ENCODE assay signal across 1 cellular context in the genomic region with DNA sequence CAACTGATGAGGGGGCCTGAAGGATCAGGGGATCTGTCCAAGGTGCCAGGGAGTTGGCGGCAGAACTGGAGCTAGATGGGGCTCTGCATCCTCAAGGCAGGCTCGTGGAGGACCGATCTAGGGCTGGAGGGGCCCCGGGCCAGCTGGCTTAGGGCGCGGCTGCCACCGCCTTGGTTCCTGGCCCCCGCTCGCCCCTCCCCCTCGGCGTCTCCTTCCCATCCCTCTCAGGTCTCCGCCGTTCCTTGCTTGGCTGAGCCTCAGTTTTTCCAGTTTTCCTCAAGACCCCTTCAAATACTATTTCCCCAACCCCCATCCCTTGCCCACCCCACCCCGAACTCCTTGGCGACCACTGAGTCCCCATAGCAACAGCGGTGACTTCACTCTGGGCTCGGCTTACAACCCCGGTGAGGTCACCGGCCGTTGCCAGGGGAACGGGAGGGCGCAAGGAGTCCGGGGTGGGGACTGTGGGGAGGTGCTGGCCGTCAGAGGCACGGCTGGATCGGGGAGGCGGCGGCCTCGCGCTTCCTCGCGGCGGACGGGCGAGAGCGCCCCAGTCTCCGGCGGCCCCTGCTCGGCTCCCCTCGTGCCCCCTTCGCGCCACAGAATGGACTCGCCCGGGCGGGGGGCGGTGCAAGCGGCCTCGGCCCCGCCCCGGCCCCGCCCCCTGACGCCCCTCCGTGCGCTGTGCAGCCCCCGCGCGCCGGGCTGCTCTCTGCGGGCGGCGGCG.
TF ChIP-seq lines count a peak whose summit lies in the region.

No MANE protein-coding gene starts in this region.

TF ChIP-seq in GM23338, 12 proteins besides CTCF, POLR2A, EP300 and RAD21 (continued from another document):
- peak; percentile 77 for TF ChIP-seq CREB1 (CRISPR knock-in tag; IDR thresholded peaks at IDR 0.05; ENCODE audit: low read depth)
- no peak for TF ChIP-seq EZH2 (IDR thresholded peaks at IDR 0.05; ENCODE audit: low read depth, unreplicated experiment)
- TF ChIP-seq EZH2phosphoT487 (IDR thresholded peaks at IDR 0.05; ENCODE audit: unreplicated experiment) = no peak
- TF ChIP-seq, protein P1, sequence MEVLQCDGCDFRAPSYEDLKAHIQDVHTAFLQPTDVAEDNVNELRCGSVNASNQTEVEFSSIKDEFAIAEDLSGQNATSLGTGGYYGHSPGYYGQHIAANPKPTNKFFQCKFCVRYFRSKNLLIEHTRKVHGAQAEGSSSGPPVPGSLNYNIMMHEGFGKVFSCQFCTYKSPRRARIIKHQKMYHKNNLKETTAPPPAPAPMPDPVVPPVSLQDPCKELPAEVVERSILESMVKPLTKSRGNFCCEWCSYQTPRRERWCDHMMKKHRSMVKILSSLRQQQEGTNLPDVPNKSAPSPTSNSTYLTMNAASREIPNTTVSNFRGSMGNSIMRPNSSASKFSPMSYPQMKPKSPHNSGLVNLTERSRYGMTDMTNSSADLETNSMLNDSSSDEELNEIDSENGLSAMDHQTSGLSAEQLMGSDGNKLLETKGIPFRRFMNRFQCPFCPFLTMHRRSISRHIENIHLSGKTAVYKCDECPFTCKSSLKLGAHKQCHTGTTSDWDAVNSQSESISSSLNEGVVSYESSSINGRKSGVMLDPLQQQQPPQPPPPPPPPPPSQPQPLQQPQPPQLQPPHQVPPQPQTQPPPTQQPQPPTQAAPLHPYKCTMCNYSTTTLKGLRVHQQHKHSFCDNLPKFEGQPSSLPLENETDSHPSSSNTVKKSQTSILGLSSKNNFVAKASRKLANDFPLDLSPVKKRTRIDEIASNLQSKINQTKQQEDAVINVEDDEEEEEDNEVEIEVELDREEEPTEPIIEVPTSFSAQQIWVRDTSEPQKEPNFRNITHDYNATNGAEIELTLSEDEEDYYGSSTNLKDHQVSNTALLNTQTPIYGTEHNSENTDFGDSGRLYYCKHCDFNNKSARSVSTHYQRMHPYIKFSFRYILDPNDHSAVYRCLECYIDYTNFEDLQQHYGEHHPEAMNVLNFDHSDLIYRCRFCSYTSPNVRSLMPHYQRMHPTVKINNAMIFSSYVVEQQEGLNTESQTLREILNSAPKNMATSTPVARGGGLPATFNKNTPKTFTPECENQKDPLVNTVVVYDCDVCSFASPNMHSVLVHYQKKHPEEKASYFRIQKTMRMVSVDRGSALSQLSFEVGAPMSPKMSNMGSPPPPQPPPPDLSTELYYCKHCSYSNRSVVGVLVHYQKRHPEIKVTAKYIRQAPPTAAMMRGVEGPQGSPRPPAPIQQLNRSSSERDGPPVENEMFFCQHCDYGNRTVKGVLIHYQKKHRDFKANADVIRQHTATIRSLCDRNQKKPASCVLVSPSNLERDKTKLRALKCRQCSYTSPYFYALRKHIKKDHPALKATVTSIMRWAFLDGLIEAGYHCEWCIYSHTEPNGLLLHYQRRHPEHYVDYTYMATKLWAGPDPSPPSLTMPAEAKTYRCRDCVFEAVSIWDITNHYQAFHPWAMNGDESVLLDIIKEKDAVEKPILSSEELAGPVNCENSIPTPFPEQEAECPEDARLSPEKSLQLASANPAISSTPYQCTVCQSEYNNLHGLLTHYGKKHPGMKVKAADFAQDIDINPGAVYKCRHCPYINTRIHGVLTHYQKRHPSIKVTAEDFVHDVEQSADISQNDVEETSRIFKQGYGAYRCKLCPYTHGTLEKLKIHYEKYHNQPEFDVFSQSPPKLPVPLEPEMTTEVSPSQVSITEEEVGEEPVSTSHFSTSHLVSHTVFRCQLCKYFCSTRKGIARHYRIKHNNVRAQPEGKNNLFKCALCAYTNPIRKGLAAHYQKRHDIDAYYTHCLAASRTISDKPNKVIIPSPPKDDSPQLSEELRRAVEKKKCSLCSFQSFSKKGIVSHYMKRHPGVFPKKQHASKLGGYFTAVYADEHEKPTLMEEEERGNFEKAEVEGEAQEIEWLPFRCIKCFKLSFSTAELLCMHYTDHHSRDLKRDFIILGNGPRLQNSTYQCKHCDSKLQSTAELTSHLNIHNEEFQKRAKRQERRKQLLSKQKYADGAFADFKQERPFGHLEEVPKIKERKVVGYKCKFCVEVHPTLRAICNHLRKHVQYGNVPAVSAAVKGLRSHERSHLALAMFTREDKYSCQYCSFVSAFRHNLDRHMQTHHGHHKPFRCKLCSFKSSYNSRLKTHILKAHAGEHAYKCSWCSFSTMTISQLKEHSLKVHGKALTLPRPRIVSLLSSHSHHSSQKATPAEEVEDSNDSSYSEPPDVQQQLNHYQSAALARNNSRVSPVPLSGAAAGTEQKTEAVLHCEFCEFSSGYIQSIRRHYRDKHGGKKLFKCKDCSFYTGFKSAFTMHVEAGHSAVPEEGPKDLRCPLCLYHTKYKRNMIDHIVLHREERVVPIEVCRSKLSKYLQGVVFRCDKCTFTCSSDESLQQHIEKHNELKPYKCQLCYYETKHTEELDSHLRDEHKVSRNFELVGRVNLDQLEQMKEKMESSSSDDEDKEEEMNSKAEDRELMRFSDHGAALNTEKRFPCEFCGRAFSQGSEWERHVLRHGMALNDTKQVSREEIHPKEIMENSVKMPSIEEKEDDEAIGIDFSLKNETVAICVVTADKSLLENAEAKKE (CRISPR knock-in tag; IDR thresholded peaks at IDR 0.05) = no peak
- TF ChIP-seq, protein P2, sequence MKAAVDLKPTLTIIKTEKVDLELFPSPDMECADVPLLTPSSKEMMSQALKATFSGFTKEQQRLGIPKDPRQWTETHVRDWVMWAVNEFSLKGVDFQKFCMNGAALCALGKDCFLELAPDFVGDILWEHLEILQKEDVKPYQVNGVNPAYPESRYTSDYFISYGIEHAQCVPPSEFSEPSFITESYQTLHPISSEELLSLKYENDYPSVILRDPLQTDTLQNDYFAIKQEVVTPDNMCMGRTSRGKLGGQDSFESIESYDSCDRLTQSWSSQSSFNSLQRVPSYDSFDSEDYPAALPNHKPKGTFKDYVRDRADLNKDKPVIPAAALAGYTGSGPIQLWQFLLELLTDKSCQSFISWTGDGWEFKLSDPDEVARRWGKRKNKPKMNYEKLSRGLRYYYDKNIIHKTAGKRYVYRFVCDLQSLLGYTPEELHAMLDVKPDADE (IDR thresholded peaks at IDR 0.05) = no peak
- TF ChIP-seq ZNF114 (CRISPR knock-in tag; IDR thresholded peaks at IDR 0.05) = no peak
- TF ChIP-seq ZNF331 (CRISPR knock-in tag; IDR thresholded peaks at IDR 0.05; ENCODE audit: low read depth) = no peak
- no peak for TF ChIP-seq JUNB (IDR thresholded peaks at IDR 0.05; ENCODE audit: unreplicated experiment)
- TF ChIP-seq, protein P3, sequence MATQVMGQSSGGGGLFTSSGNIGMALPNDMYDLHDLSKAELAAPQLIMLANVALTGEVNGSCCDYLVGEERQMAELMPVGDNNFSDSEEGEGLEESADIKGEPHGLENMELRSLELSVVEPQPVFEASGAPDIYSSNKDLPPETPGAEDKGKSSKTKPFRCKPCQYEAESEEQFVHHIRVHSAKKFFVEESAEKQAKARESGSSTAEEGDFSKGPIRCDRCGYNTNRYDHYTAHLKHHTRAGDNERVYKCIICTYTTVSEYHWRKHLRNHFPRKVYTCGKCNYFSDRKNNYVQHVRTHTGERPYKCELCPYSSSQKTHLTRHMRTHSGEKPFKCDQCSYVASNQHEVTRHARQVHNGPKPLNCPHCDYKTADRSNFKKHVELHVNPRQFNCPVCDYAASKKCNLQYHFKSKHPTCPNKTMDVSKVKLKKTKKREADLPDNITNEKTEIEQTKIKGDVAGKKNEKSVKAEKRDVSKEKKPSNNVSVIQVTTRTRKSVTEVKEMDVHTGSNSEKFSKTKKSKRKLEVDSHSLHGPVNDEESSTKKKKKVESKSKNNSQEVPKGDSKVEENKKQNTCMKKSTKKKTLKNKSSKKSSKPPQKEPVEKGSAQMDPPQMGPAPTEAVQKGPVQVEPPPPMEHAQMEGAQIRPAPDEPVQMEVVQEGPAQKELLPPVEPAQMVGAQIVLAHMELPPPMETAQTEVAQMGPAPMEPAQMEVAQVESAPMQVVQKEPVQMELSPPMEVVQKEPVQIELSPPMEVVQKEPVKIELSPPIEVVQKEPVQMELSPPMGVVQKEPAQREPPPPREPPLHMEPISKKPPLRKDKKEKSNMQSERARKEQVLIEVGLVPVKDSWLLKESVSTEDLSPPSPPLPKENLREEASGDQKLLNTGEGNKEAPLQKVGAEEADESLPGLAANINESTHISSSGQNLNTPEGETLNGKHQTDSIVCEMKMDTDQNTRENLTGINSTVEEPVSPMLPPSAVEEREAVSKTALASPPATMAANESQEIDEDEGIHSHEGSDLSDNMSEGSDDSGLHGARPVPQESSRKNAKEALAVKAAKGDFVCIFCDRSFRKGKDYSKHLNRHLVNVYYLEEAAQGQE (IDR thresholded peaks at IDR 0.05; ENCODE audit: unreplicated experiment) = peak; percentile 90
